In genomic region chr6:36875250-36875633, GRCh38 we compare ENCODE assay signal across 8 cellular contexts. TPM values are rescaled to one million over a fixed set of nuclear protein-coding genes. Genes with fewer than 3 reads are reported as not detected.
DNase-seq lines count a peak whose midpoint lies in the region; ATAC-seq and TF ChIP-seq lines count a peak whose summit lies in the region.

No MANE protein-coding gene starts in this region.

- H3K27ac ChIP-seq in SK-N-MC (peak overlapping the region; percentile 98), sigmoid colon (peak overlapping the region; percentile 83 to 88 (median 86))

- no peaks in the 10 kb centered on the region for H3K9me3 ChIP-seq in SK-N-MC (ENCODE audit: low read depth, low read length)
- H3K9me3 ChIP-seq in sigmoid colon: no peaks in the 10 kb centered on the region

- H3K4me3 ChIP-seq in SK-N-MC: peak overlapping the region; percentile 90
- H3K4me3 ChIP-seq in fibroblast of pulmonary artery (replicated peaks; ENCODE audit: low read depth, low read length): peak overlapping the region; percentile 98
- H3K4me3 ChIP-seq in sigmoid colon: peak overlapping the region; percentile 79 to 87 (median 84)

- peak; percentile 9 for ATAC-seq in GM18517 (IDR thresholded peaks at IDR 0.05; ENCODE audit: unreplicated experiment)

- intact Hi-C loops in sigmoid colon (cut with DNase I): no loop called here

- 11 to 36% methylated on average over 6 of the region's 6 CpGs for whole genome bisulfite sequencing in sigmoid colon, 2 donors

- H3K27me3 ChIP-seq in sigmoid colon: peaks cover 0 to 9% (median 0%) of the 10 kb centered on the region in 3 donors

- TF ChIP-seq CTCF in fibroblast of pulmonary artery (IDR thresholded peaks at IDR 0.05; ENCODE audit: low read length, missing control alignments): no peak
- TF ChIP-seq CTCF in sigmoid colon (IDR thresholded peaks at IDR 0.05): no peak

- H3K36me3 ChIP-seq in SK-N-MC (ENCODE audit: insufficient read depth, low read length): peaks cover 27% of the 10 kb centered on the region
- H3K36me3 ChIP-seq in sigmoid colon: peaks cover 0 to 5% (median 0%) of the 10 kb centered on the region in 4 donors

- TF ChIP-seq EP300 in sigmoid colon (IDR thresholded peaks at IDR 0.05): no peak

- TF ChIP-seq POLR2A in sigmoid colon (IDR thresholded peaks at IDR 0.05): peak in 1 of 2 donors; percentile 7

- H3K4me1 ChIP-seq in sigmoid colon: peaks cover 0 to 19% (median 16%) of the 10 kb centered on the region in 4 donors

- H3K9ac ChIP-seq in SK-N-MC (ENCODE audit: insufficient read length): peak overlapping the region; percentile 98

- no peak for DNase-seq in SK-N-MC (ENCODE audit: low read depth, low spot score)
- DNase-seq in fibroblast of pulmonary artery (ENCODE audit: low read depth): no peak
- DNase-seq in sigmoid colon: no peak
- no peak for DNase-seq in GOT3 (lab: John Stamatoyannopoulos, UW)
- DNase-seq in NCI-H1417 (lab: John Stamatoyannopoulos, UW): no peak
- no peak for DNase-seq in NCI-H2029 treated with DMSO at 0.1 percent for 48 hours (lab: John Stamatoyannopoulos, UW)
- no peak for DNase-seq in AG20443 (ENCODE audit: low spot score)

RNA-seq across cellular contexts. Expression of gene PPIL1, which starts 0.6 kb away (rescaled TPM):
- 10 to 100 TPM; 13.5 to 22.9 (median 18.5) TPM for total RNA-seq in sigmoid colon
- 10 to 100 TPM; 13.2 to 28.0 (median 16.0) TPM for polyA plus RNA-seq in sigmoid colon

RNA-seq across cellular contexts. Expression of gene C6orf89, which starts 10.5 kb away (rescaled TPM):
- 10 to 100 TPM; 37.3 to 51.4 (median 44.3) TPM for total RNA-seq in sigmoid colon
- polyA plus RNA-seq in sigmoid colon: 10 to 100 TPM in 2 of 3 donors, 1 to 10 TPM in 1; 5.5 to 36.6 (median 10.8) TPM

RNA-seq across cellular contexts. Expression of gene CPNE5, which starts 36.0 kb away (rescaled TPM):
- 1 to 10 TPM in 3 of 4 donors, under 1 TPM in 1; 0.99 to 3.8 (median 2.0) TPM for total RNA-seq in sigmoid colon
- 10 to 100 TPM in 1 of 3 donors, 1 to 10 TPM in 2; 5.5 to 11.6 (median 6.0) TPM for polyA plus RNA-seq in sigmoid colon
